1 cellular context compared by ENCODE assay signal in the genomic region with DNA sequence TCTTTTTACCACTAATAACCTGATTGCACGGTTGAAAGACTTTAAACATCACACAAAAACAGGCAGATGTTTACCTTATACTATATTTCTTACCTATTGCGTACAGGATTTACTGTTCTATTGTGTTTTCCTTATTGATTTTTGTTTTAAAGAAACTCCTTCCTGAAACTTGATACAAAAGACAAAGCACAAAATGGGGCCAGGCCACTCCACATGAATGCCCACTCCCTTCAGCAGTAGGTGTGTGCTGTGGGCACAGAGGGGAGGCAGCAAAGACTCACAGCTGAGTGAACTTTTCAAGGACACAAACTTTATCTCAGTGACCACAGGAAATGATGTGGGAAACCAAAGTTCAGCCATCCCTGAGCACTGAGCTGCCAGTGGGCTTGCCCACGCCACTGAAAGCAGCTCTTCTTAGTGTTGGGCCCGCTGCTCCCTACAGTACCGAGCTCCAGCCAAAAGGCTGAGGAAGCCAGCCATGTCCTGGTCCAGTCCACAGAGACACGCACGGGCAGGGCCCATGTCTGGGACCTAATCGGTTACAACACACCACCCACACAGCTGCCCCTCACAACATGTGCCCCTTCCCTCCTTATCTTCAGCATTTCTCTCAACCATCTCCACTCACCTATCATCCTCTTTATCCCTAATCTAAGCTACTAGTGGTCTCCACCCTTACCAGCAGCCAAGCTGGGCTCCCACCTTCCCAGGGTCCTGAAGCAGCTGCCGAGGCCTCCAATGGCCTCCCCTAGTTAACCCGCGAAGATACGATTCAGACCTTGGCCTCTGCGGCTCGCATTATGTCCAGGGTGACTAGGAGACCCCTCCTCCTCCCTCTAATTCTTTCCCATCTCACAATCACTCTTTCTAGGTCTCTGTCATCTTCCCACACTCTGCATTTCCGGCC.
TF ChIP-seq lines count a peak whose summit lies in the region.

No MANE protein-coding gene starts in this region.

TF ChIP-seq in HepG2, 621 proteins besides CTCF, POLR2A, EP300 and RAD21 (continues in another document):
- TF ChIP-seq HHEX (CRISPR knock-in tag; IDR thresholded peaks at IDR 0.05) (no peak), HNF4G (IDR thresholded peaks at IDR 0.05; ENCODE audit: borderline replicate concordance, low read depth, low read length) (no peak), HNF4G (CRISPR knock-in tag; IDR thresholded peaks at IDR 0.05; ENCODE audit: borderline replicate concordance, low read depth) (peak; percentile 64; the same call in 1 of the 2 replicates), ZNF746 (CRISPR knock-in tag; IDR thresholded peaks at IDR 0.05) (no peak), HNRNPLL (IDR thresholded peaks at IDR 0.05; ENCODE audit: low read depth, low read length, poor library complexity, severe bottlenecking) (no peak), KDM1A (CRISPR knock-in tag; IDR thresholded peaks at IDR 0.05) (peak; percentile 10; the same call in 1 of the 2 replicates), RORA (CRISPR knock-in tag; IDR thresholded peaks at IDR 0.05) (no peak), ZNF589 (CRISPR knock-in tag; conservative IDR thresholded peaks at IDR 0.05) (no peak), ZNF83 (CRISPR knock-in tag; IDR thresholded peaks at IDR 0.05; ENCODE audit: borderline replicate concordance) (0 out of 2 replicates have a peak, but pooled peaks have one; percentile 69), NCOA1 (CRISPR knock-in tag; IDR thresholded peaks at IDR 0.05) (no peak), MED13 (CRISPR knock-in tag; IDR thresholded peaks at IDR 0.05) (no peak), ZNF670 (CRISPR knock-in tag; IDR thresholded peaks at IDR 0.05; ENCODE audit: borderline replicate concordance) (no peak; the same call in 1 of the 2 replicates), STAG1 (CRISPR knock-in tag; IDR thresholded peaks at IDR 0.05) (peak; percentile 64), ZBTB38 (CRISPR knock-in tag; IDR thresholded peaks at IDR 0.05) (peak; percentile 94), RAD51 (IDR thresholded peaks at IDR 0.05; ENCODE audit: borderline replicate concordance) (no peak), ZNF292 (CRISPR knock-in tag; IDR thresholded peaks at IDR 0.05; ENCODE audit: borderline replicate concordance, low read depth) (peak; percentile 45; the same call in 1 of the 2 replicates), SOX6 (IDR thresholded peaks at IDR 0.05) (no peak), SOX6 (CRISPR knock-in tag; IDR thresholded peaks at IDR 0.05) (peak; percentile 96), RXRA (CRISPR knock-in tag; IDR thresholded peaks at IDR 0.05) (peak; percentile 38; the same call in 1 of the 2 replicates), ZNF317 (CRISPR knock-in tag; IDR thresholded peaks at IDR 0.05) (0 out of 2 replicates have a peak, but pooled peaks have one; percentile 37), ZNF501 (CRISPR knock-in tag; IDR thresholded peaks at IDR 0.05) (0 out of 2 replicates have a peak, but pooled peaks have one; percentile 21), HES4 (CRISPR knock-in tag; IDR thresholded peaks at IDR 0.05; ENCODE audit: borderline replicate concordance) (no peak), ZNF350 (CRISPR knock-in tag; IDR thresholded peaks at IDR 0.05; ENCODE audit: borderline replicate concordance, low read depth) (peak; percentile 57; the same call in 1 of the 2 replicates), FOXO1 (CRISPR knock-in tag; IDR thresholded peaks at IDR 0.05) (no peak; the same call in 1 of the 2 replicates), ZNF331 (CRISPR knock-in tag; IDR thresholded peaks at IDR 0.05) (peak; percentile 31; the same call in 1 of the 2 replicates), SIX4 (CRISPR knock-in tag; IDR thresholded peaks at IDR 0.05) (peak; percentile 85), NRL (CRISPR knock-in tag; IDR thresholded peaks at IDR 0.05; ENCODE audit: borderline replicate concordance) (peak; percentile 62; the same call in 1 of the 2 replicates), SOX5 (CRISPR knock-in tag; IDR thresholded peaks at IDR 0.05; ENCODE audit: borderline replicate concordance) (peak; percentile 85), KAT8 (CRISPR knock-in tag; IDR thresholded peaks at IDR 0.05) (peak; percentile 62; the same call in 1 of the 2 replicates), SMAD9 (CRISPR knock-in tag; IDR thresholded peaks at IDR 0.05) (no peak), SOX13 (IDR thresholded peaks at IDR 0.05) (peak; percentile 51; the same call in 1 of the 2 replicates), SOX13 (CRISPR knock-in tag; conservative IDR thresholded peaks at IDR 0.05 in 1 of 2, IDR thresholded peaks at IDR 0.05 in 1 of 2) (peak in 1 of 2 experiments; percentile 92; a peak in 2 of 4 replicates), ZNF274 (CRISPR knock-in tag; IDR thresholded peaks at IDR 0.05) (0 out of 2 replicates have a peak, but pooled peaks have one; percentile 31), KDM2A (CRISPR knock-in tag; IDR thresholded peaks at IDR 0.05; ENCODE audit: borderline replicate concordance, low read depth) (0 out of 2 replicates have a peak, but pooled peaks have one; percentile 18), ZNF205 (CRISPR knock-in tag; IDR thresholded peaks at IDR 0.05) (no peak), MEIS1 (CRISPR knock-in tag; IDR thresholded peaks at IDR 0.05; ENCODE audit: borderline replicate concordance) (no peak), SALL1 (CRISPR knock-in tag; IDR thresholded peaks at IDR 0.05) (peak; percentile 84), GABPB1 (CRISPR knock-in tag; IDR thresholded peaks at IDR 0.05) (peak; percentile 84), ELF3 (CRISPR knock-in tag; IDR thresholded peaks at IDR 0.05) (peak; percentile 44; the same call in 1 of the 2 replicates)
- TF ChIP-seq, protein P1, sequence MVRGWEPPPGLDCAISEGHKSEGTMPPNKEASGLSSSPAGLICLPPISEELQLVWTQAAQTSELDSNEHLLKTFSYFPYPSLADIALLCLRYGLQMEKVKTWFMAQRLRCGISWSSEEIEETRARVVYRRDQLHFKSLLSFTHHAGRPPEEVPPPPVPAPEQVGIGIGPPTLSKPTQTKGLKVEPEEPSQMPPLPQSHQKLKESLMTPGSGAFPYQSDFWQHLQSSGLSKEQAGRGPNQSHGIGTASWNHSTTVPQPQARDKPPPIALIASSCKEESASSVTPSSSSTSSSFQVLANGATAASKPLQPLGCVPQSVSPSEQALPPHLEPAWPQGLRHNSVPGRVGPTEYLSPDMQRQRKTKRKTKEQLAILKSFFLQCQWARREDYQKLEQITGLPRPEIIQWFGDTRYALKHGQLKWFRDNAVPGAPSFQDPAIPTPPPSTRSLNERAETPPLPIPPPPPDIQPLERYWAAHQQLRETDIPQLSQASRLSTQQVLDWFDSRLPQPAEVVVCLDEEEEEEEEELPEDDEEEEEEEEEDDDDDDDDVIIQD (CRISPR knock-in tag; IDR thresholded peaks at IDR 0.05; ENCODE audit: low read depth) = peak; percentile 62; the same call in 1 of the 2 replicates
- TF ChIP-seq, protein P2, sequence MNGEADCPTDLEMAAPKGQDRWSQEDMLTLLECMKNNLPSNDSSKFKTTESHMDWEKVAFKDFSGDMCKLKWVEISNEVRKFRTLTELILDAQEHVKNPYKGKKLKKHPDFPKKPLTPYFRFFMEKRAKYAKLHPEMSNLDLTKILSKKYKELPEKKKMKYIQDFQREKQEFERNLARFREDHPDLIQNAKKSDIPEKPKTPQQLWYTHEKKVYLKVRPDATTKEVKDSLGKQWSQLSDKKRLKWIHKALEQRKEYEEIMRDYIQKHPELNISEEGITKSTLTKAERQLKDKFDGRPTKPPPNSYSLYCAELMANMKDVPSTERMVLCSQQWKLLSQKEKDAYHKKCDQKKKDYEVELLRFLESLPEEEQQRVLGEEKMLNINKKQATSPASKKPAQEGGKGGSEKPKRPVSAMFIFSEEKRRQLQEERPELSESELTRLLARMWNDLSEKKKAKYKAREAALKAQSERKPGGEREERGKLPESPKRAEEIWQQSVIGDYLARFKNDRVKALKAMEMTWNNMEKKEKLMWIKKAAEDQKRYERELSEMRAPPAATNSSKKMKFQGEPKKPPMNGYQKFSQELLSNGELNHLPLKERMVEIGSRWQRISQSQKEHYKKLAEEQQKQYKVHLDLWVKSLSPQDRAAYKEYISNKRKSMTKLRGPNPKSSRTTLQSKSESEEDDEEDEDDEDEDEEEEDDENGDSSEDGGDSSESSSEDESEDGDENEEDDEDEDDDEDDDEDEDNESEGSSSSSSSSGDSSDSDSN (CRISPR knock-in tag; IDR thresholded peaks at IDR 0.05) = peak; percentile 39; the same call in 1 of the 2 replicates
- TF ChIP-seq, protein P3, sequence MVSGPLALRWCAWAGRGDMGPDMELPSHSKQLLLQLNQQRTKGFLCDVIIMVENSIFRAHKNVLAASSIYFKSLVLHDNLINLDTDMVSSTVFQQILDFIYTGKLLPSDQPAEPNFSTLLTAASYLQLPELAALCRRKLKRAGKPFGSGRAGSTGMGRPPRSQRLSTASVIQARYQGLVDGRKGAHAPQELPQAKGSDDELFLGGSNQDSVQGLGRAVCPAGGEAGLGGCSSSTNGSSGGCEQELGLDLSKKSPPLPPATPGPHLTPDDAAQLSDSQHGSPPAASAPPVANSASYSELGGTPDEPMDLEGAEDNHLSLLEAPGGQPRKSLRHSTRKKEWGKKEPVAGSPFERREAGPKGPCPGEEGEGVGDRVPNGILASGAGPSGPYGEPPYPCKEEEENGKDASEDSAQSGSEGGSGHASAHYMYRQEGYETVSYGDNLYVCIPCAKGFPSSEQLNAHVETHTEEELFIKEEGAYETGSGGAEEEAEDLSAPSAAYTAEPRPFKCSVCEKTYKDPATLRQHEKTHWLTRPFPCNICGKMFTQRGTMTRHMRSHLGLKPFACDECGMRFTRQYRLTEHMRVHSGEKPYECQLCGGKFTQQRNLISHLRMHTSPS (CRISPR knock-in tag; IDR thresholded peaks at IDR 0.05; ENCODE audit: low read depth) = peak; percentile 78
- TF ChIP-seq, protein P4, sequence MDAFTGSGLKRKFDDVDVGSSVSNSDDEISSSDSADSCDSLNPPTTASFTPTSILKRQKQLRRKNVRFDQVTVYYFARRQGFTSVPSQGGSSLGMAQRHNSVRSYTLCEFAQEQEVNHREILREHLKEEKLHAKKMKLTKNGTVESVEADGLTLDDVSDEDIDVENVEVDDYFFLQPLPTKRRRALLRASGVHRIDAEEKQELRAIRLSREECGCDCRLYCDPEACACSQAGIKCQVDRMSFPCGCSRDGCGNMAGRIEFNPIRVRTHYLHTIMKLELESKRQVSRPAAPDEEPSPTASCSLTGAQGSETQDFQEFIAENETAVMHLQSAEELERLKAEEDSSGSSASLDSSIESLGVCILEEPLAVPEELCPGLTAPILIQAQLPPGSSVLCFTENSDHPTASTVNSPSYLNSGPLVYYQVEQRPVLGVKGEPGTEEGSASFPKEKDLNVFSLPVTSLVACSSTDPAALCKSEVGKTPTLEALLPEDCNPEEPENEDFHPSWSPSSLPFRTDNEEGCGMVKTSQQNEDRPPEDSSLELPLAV (CRISPR knock-in tag; conservative IDR thresholded peaks at IDR 0.05; ENCODE audit: low read depth) = no peak
- TF ChIP-seq, protein P5, sequence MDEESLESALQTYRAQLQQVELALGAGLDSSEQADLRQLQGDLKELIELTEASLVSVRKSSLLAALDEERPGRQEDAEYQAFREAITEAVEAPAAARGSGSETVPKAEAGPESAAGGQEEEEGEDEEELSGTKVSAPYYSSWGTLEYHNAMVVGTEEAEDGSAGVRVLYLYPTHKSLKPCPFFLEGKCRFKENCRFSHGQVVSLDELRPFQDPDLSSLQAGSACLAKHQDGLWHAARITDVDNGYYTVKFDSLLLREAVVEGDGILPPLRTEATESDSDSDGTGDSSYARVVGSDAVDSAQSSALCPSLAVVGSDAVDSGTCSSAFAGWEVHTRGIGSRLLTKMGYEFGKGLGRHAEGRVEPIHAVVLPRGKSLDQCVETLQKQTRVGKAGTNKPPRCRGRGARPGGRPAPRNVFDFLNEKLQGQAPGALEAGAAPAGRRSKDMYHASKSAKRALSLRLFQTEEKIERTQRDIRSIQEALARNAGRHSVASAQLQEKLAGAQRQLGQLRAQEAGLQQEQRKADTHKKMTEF (CRISPR knock-in tag; IDR thresholded peaks at IDR 0.05) = peak; percentile 76; the same call in 1 of the 2 replicates
- TF ChIP-seq, protein P6, sequence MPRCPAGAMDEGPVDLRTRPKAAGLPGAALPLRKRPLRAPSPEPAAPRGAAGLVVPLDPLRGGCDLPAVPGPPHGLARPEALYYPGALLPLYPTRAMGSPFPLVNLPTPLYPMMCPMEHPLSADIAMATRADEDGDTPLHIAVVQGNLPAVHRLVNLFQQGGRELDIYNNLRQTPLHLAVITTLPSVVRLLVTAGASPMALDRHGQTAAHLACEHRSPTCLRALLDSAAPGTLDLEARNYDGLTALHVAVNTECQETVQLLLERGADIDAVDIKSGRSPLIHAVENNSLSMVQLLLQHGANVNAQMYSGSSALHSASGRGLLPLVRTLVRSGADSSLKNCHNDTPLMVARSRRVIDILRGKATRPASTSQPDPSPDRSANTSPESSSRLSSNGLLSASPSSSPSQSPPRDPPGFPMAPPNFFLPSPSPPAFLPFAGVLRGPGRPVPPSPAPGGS (CRISPR knock-in tag; IDR thresholded peaks at IDR 0.05) = 0 out of 2 replicates have a peak, but pooled peaks have one; percentile 22
- TF ChIP-seq, protein P7, sequence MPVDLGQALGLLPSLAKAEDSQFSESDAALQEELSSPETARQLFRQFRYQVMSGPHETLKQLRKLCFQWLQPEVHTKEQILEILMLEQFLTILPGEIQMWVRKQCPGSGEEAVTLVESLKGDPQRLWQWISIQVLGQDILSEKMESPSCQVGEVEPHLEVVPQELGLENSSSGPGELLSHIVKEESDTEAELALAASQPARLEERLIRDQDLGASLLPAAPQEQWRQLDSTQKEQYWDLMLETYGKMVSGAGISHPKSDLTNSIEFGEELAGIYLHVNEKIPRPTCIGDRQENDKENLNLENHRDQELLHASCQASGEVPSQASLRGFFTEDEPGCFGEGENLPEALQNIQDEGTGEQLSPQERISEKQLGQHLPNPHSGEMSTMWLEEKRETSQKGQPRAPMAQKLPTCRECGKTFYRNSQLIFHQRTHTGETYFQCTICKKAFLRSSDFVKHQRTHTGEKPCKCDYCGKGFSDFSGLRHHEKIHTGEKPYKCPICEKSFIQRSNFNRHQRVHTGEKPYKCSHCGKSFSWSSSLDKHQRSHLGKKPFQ (CRISPR knock-in tag; IDR thresholded peaks at IDR 0.05; ENCODE audit: insufficient replicate concordance) = no peak
